ENCODE assay signal across 25 cellular contexts in the genomic region with DNA sequence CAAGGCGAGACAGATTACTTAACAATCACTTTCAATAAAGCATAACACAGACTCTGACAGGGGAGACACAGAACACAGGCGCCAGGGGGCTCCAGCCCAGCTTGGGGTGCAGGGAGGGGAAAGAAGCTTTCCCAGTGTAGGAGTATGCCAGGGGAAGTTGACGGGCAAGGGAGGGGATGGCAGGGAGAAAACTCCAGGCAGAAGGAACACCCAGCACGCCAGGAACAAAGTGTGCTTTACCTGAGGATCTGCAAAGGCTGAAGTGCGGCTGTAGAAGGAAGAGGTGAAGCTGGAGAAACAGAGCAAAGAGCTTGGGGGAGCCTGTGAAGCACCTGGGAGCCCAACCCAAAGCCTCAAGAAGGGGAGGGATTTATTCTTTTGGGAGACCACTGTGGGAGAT. TPM values are rescaled to one million over a fixed set of nuclear protein-coding genes. Genes with fewer than 3 reads are reported as not detected.
"Had no signal": no experiment of that assay in that cellular context is flagged by ENCODE, and none has a peak within 500 bp of the region (broad histone marks: within the 10 kb centered on the region; RNA-seq: fewer than 3 reads in every experiment).

No MANE protein-coding gene starts in this region.

- H3K9me3 Mint-ChIP-seq: activated naive CD4-positive, alpha-beta T cell treated with anti-CD3 and anti-CD28 coated beads, Interleukin-2, amount 10 ng/mL, durations not matched to agents 7 days and 5 days; activated naive CD8-positive, alpha-beta T cell treated with anti-CD3 and anti-CD28 coated beads, Interleukin-2, amount 10 ng/mL, durations not matched to agents 7 days and 5 days; activated T-helper 1 cell treated with anti-CD3 and anti-CD28 coated beads, Interleukin-12 subunit alpha, Interleukin-12 subunit beta, Interleukin-2, Interleukin-4 antibody, amounts not matched to agents 30 ng/mL and 10 ng/mL and 1 ng/mL, durations not matched to agents 14 hours and 24 hours and 36 hours; effector memory CD8-positive, alpha-beta T cell; nephron had no signal

- DNase-seq: activated CD4-positive, alpha-beta T cell treated with anti-CD3 and anti-CD28 coated beads for 4 hours; activated CD4-positive, alpha-beta T cell treated with anti-CD3 and anti-CD28 coated beads, Interleukin-2, amount 50 U/mL, for 4 hours; activated CD8-positive, alpha-beta memory T cell treated with anti-CD3 and anti-CD28 coated beads for 24 hours; activated effector memory CD4-positive, alpha-beta T cell treated with anti-CD3 and anti-CD28 coated beads, Interleukin-2, amount 50 U/mL, for 16 hours; activated naive CD4-positive, alpha-beta T cell treated with anti-CD3 and anti-CD28 coated beads, Interleukin-2, amount 10 ng/mL, durations not matched to agents 7 days and 5 days; activated naive CD8-positive, alpha-beta T cell treated with anti-CD3 and anti-CD28 coated beads, Interleukin-2, amount 10 ng/mL, durations not matched to agents 7 days and 5 days; brain microvascular endothelial cell; cortex of kidney; effector memory CD8-positive, alpha-beta T cell; erythroblast; foreskin melanocyte; glutamatergic neuron; islet precursor cell; left ventricle myocardium inferior; mesendoderm; ovary; stimulated activated naive CD4-positive, alpha-beta T cell treated with Interleukin-2 at 50 U/mL for 16 hours; upper lobe of right lung had no signal

- ATAC-seq: effector memory CD8-positive, alpha-beta T cell; upper lobe of right lung had no signal

- H3K4me3 Mint-ChIP-seq: activated naive CD4-positive, alpha-beta T cell treated with anti-CD3 and anti-CD28 coated beads, Interleukin-2, amount 10 ng/mL, durations not matched to agents 7 days and 5 days; activated naive CD8-positive, alpha-beta T cell treated with anti-CD3 and anti-CD28 coated beads, Interleukin-2, amount 10 ng/mL, durations not matched to agents 7 days and 5 days; activated T-helper 1 cell treated with anti-CD3 and anti-CD28 coated beads, Interleukin-12 subunit alpha, Interleukin-12 subunit beta, Interleukin-2, Interleukin-4 antibody, amounts not matched to agents 30 ng/mL and 10 ng/mL and 1 ng/mL, durations not matched to agents 14 hours and 24 hours and 36 hours; effector memory CD8-positive, alpha-beta T cell had no signal

- H3K4me3 ChIP-seq: left ventricle myocardium inferior, lung, ovary, SK-N-MC, upper lobe of right lung had no signal

- H3K27me3 ChIP-seq: ovary had no signal

- H3K27ac Mint-ChIP-seq: activated naive CD4-positive, alpha-beta T cell treated with anti-CD3 and anti-CD28 coated beads, Interleukin-2, amount 10 ng/mL, durations not matched to agents 7 days and 5 days; activated naive CD8-positive, alpha-beta T cell treated with anti-CD3 and anti-CD28 coated beads, Interleukin-2, amount 10 ng/mL, durations not matched to agents 7 days and 5 days; activated T-helper 1 cell treated with anti-CD3 and anti-CD28 coated beads, Interleukin-12 subunit alpha, Interleukin-12 subunit beta, Interleukin-2, Interleukin-4 antibody, amounts not matched to agents 30 ng/mL and 10 ng/mL and 1 ng/mL, durations not matched to agents 14 hours and 24 hours and 36 hours; effector memory CD8-positive, alpha-beta T cell; nephron; progenitor cell of endocrine pancreas had no signal

- H3K9me3 ChIP-seq: left ventricle myocardium inferior, ovary, upper lobe of right lung had no signal

- H3K36me3 ChIP-seq: brain microvascular endothelial cell, left ventricle myocardium inferior, ovary, upper lobe of right lung had no signal

- H3K36me3 Mint-ChIP-seq: activated naive CD8-positive, alpha-beta T cell treated with anti-CD3 and anti-CD28 coated beads, Interleukin-2, amount 10 ng/mL, durations not matched to agents 7 days and 5 days had no signal

- H3K27ac ChIP-seq: brain microvascular endothelial cell, left ventricle myocardium inferior, ovary, SK-N-MC, upper lobe of right lung, VCaP had no signal

RNA-seq across cellular contexts. Expression of gene RGMA, which starts 12.1 kb away (rescaled TPM):
- total RNA-seq: T-helper 1 cell treated with Interleukin-12 subunit alpha and Interleukin-12 subunit beta and Interleukin-4 antibody, amounts not matched to agents 30 ng/mL and 1 ng/mL, for 36 hours had no signal
